8 cellular contexts compared by ENCODE assay signal in the genomic region with DNA sequence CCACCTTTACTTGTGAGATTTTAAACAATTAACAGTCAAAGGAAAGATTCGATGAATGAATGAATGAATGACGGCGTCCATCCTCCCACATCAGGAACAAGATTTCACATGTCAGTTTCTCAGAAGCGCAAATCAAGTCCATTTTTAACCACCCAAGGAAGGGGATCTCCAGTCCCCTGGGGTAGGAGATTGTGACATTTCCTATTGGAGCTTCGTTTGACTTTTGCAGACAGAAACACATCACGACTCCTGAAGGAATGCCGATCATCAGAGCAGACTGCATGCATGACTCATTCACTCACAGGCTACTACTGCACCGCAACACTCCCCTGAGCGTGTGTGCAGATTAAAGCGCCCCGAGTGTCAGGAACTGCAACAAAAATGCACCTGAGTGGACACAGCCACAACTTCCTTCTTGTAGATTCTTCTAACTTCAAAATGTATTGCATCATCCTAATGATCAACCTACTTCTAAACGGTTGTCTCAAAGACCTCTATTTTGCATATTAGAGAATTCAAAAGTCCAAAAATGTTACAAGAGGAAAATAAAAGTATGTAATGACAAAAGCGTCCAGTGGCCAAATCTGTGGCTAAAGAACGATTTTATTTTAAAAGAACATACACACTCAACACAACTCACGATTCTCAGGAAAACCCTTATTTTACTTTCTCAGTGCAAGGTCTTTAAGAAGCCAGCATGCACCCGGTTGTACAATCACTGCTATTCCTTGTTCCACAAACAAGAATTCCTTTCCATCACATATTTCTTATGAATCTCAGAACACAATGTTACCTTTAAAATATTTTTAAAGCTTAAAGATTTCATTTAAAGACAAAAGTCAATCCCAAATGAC.
DNase-seq lines count a peak whose midpoint lies in the region; ATAC-seq and TF ChIP-seq lines count a peak whose summit lies in the region.

No MANE protein-coding gene starts in this region.

- H3K36me3 ChIP-seq in adipocyte (ENCODE audit: control insufficient read depth, insufficient read depth, low read length, severe bottlenecking), result no peaks in the 10 kb centered on the region
- peaks cover 0 to 9% (median 5%) of the 10 kb centered on the region in 3 donors for H3K36me3 ChIP-seq in tibial artery

- intact Hi-C loops in tibial artery (cut with DNase I; ENCODE audit: low total_unique reads), result no loop called here

- ATAC-seq in GM18505 (IDR thresholded peaks at IDR 0.05; ENCODE audit: unreplicated experiment), result no peak
- peak; percentile 38 for ATAC-seq in HG02852 (IDR thresholded peaks at IDR 0.05; ENCODE audit: unreplicated experiment)
- no peak for ATAC-seq in HG03025 (IDR thresholded peaks at IDR 0.05; ENCODE audit: low FRiP score, unreplicated experiment)

- TF ChIP-seq CTCF in tibial artery (IDR thresholded peaks at IDR 0.05), result no peak

- DNase-seq in RPMI7951 (ENCODE audit: low read depth) (peak; percentile 94), adipocyte (ENCODE audit: low read depth) (peak; percentile 88), left kidney (ENCODE audit: low read depth, low spot score) (peak; percentile 42), tibial artery (no peak), OCI-M2 (lab: John Stamatoyannopoulos, UW; ENCODE audit: unreplicated experiment) (no peak)

- H3K9me3 ChIP-seq in adipocyte (ENCODE audit: control insufficient read depth, low read length), result no peaks in the 10 kb centered on the region
- H3K9me3 ChIP-seq in tibial artery, result no peaks in the 10 kb centered on the region

- no peak overlapping the region for H3K4me3 ChIP-seq in adipocyte (ENCODE audit: low read length)
- peak overlapping the region; percentile 14 to 16 for H3K4me3 ChIP-seq in tibial artery

- H3K4me1 ChIP-seq in adipocyte (ENCODE audit: control insufficient read depth, insufficient read depth, low read length) (peaks cover 26% of the 10 kb centered on the region), tibial artery (peaks cover 0 to 30% (median 11%) of the 10 kb centered on the region in 4 donors)

- H3K27ac ChIP-seq in tibial artery, result no peak overlapping the region

- no peaks in the 10 kb centered on the region for H3K27me3 ChIP-seq in adipocyte (replicated peaks; ENCODE audit: control insufficient read depth, insufficient read depth, low read length)
- no peaks in the 10 kb centered on the region for H3K27me3 ChIP-seq in tibial artery

- peak; percentile 36 for TF ChIP-seq POLR2A in GM18505 (IDR thresholded peaks at IDR 0.05; ENCODE audit: borderline replicate concordance, extremely low read depth, insufficient read depth, insufficient read length)

- no peak overlapping the region for H3K9ac ChIP-seq in adipocyte (ENCODE audit: low read length)

Comparison
In these comparisons a context has a peak if more than half of its experiments do, and no peak if none do; other contexts are left out.
1. DNase-seq: peak in RPMI7951 (single experiment), adipocyte (single experiment) and left kidney (single experiment); none in tibial artery (0 of 2) and OCI-M2 (single experiment).